24 cellular contexts compared by ENCODE assay signal in the genomic region with DNA sequence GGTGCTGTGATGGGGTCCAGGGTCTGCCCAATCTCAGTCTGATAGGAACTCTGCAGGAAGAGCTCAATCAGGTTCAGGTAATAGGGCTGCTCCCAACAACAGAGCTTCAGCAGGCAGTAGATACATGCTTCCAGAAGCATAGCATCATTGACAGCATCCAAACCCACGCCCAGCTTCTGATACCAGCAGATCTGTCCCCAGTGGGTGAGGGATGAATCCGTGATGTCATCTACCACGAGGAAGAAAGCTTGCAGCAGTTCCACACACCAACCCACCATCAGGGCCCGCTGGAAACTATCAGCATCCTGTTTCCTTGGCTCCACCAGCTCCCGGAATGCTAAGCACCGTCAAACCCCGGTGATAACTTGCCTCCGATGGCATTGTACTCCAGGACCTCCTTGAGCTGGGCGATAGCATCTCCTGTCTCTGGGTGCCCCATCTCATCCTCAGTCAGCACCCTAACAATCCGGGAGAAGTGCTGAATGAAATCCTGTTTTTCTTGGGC.
"Had no signal": no experiment of that assay in that cellular context is flagged by ENCODE, and none has a peak within 500 bp of the region (broad histone marks: within the 10 kb centered on the region; RNA-seq: fewer than 3 reads in every experiment).

No MANE protein-coding gene starts in this region.

- H3K9me3 Mint-ChIP-seq: mesothelial cell of epicardium; naive B cell; natural killer cell; nephron progenitor cell; stimulated activated memory B cell treated with anti-CD40 and anti-IgM and Interleukin-4, amounts not matched to agents 10 μg/mL and 1 μg/mL and 100 μg/mL, for 72 hours; stimulated activated naive CD8-positive, alpha-beta T cell treated with anti-CD3 and anti-CD28 coated beads, Interleukin-15, amount 100 ng/mL, for 72 hours had no signal

- H3K27ac ChIP-seq: left ventricle myocardium inferior, parathyroid adenoma, right atrium auricular region, right lobe of liver, tibial nerve, upper lobe of right lung had no signal

- H3K4me1 Mint-ChIP-seq: mesothelial cell of epicardium; naive B cell; natural killer cell; stimulated activated memory B cell treated with anti-CD40 and anti-IgM and Interleukin-4, amounts not matched to agents 10 μg/mL and 1 μg/mL and 100 μg/mL, for 72 hours; stimulated activated naive CD8-positive, alpha-beta T cell treated with anti-CD3 and anti-CD28 coated beads, Interleukin-15, amount 100 ng/mL, for 72 hours had no signal

- ATAC-seq: natural killer cell; right lobe of liver; stimulated activated memory B cell treated with anti-CD40 and anti-IgM and Interleukin-4, amounts not matched to agents 10 μg/mL and 1 μg/mL and 100 μg/mL, for 72 hours; stimulated activated naive CD8-positive, alpha-beta T cell treated with anti-CD3 and anti-CD28 coated beads, Interleukin-15, amount 100 ng/mL, for 72 hours; upper lobe of right lung had no signal

- H3K27me3 Mint-ChIP-seq: naive B cell; stimulated activated naive CD8-positive, alpha-beta T cell treated with anti-CD3 and anti-CD28 coated beads, Interleukin-15, amount 100 ng/mL, for 72 hours had no signal

- H3K4me2 ChIP-seq: smooth muscle cell had no signal

- H3K9me3 ChIP-seq: left ventricle myocardium inferior, right atrium auricular region, right lobe of liver, tibial nerve, upper lobe of right lung had no signal

- H3K36me3 Mint-ChIP-seq: naive B cell; natural killer cell; stimulated activated memory B cell treated with anti-CD40 and anti-IgM and Interleukin-4, amounts not matched to agents 10 μg/mL and 1 μg/mL and 100 μg/mL, for 72 hours had no signal

- H3K27me3 ChIP-seq: right atrium auricular region, right lobe of liver, tibial nerve, upper lobe of right lung had no signal

- H3K4me1 ChIP-seq: left ventricle myocardium inferior, parathyroid adenoma, right atrium auricular region, right lobe of liver, tibial nerve, upper lobe of right lung had no signal

- DNase-seq: islet precursor cell; left ventricle myocardium inferior; mesendoderm; naive B cell; natural killer cell; nephron progenitor cell; nucleus accumbens; right lobe of liver; stimulated activated CD4-positive, alpha-beta T cell treated with anti-CD3 and anti-CD28 coated beads, Interleukin-1b, Interleukin-23, amount 100 ng/mL, for 48 hours; stimulated activated CD4-positive, alpha-beta T cell treated with anti-CD3 and anti-CD28 coated beads, Interleukin-2, amount 100 ng/mL, for 48 hours; stimulated activated CD4-positive, alpha-beta T cell treated with anti-CD3 and anti-CD28 coated beads, Interleukin-4, amount 100 ng/mL, for 4 hours; stimulated activated CD8-positive, alpha-beta memory T cell treated with anti-CD3 and anti-CD28 coated beads, Interleukin-4, amount 100 ng/mL, for 48 hours; stimulated activated naive CD4-positive, alpha-beta T cell treated with Interleukin-2 at 50 U/mL for 16 hours; stimulated activated naive CD8-positive, alpha-beta T cell treated with anti-CD3 and anti-CD28 coated beads, Interleukin-15, amount 100 ng/mL, for 72 hours; substantia nigra; upper lobe of right lung had no signal

- H3K4me3 ChIP-seq: left ventricle myocardium inferior, lung, right atrium auricular region, right lobe of liver, smooth muscle cell, tibial nerve, upper lobe of right lung had no signal

- H2AFZ ChIP-seq: parathyroid adenoma had no signal

- H3K27ac Mint-ChIP-seq: mesothelial cell of epicardium; naive B cell; natural killer cell; nephron progenitor cell; progenitor cell of endocrine pancreas; stimulated activated memory B cell treated with anti-CD40 and anti-IgM and Interleukin-4, amounts not matched to agents 10 μg/mL and 1 μg/mL and 100 μg/mL, for 72 hours; stimulated activated naive CD8-positive, alpha-beta T cell treated with anti-CD3 and anti-CD28 coated beads, Interleukin-15, amount 100 ng/mL, for 72 hours had no signal

- H3K36me3 ChIP-seq: left ventricle myocardium inferior, right atrium auricular region, right lobe of liver, tibial nerve, upper lobe of right lung had no signal

- H3K79me2 ChIP-seq: parathyroid adenoma had no signal

- H3K4me3 Mint-ChIP-seq: mesothelial cell of epicardium; naive B cell; natural killer cell; nephron progenitor cell; stimulated activated memory B cell treated with anti-CD40 and anti-IgM and Interleukin-4, amounts not matched to agents 10 μg/mL and 1 μg/mL and 100 μg/mL, for 72 hours; stimulated activated naive CD8-positive, alpha-beta T cell treated with anti-CD3 and anti-CD28 coated beads, Interleukin-15, amount 100 ng/mL, for 72 hours had no signal
